ENCODE assay signal across 1 cellular context in the genomic region with DNA sequence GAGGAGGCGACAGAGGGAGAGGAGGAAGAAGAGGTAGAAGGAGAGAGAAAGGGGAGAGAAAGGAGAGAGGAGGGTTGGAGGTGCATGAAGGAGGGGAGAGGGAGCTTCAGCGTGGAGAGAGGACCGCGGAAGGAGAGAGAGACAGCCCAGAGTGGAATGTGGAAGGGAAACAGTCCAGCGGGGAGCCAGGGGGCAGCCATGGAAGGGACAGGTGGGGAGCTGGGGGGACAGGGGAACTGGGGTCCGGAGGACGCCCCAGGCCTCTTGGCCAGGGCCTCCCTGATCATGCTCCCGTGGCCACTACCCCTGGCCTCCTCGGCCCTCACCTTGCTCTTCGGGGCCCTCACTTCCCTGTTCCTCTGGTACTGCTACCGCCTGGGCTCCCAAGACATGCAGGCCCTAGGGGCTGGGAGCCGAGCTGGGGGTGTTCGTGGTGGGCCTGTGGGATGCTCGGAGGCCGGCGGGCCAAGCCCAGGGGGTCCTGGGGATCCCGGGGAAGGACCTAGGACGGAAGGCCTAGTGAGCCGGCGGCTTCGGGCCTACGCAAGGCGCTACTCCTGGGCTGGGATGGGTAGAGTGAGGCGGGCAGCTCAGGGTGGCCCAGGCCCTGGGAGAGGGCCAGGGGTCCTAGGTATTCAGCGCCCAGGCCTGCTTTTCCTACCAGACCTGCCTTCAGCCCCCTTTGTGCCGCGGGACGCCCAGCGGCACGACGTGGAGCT.
TF ChIP-seq lines count a peak whose summit lies in the region.

No MANE protein-coding gene starts in this region.

TF ChIP-seq in HepG2, 621 proteins besides CTCF, POLR2A, EP300 and RAD21 (continued from another document and continues in another):
- TF ChIP-seq, protein P1, sequence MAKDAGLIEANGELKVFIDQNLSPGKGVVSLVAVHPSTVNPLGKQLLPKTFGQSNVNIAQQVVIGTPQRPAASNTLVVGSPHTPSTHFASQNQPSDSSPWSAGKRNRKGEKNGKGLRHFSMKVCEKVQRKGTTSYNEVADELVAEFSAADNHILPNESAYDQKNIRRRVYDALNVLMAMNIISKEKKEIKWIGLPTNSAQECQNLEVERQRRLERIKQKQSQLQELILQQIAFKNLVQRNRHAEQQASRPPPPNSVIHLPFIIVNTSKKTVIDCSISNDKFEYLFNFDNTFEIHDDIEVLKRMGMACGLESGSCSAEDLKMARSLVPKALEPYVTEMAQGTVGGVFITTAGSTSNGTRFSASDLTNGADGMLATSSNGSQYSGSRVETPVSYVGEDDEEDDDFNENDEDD (CRISPR knock-in tag; IDR thresholded peaks at IDR 0.05; ENCODE audit: borderline replicate concordance), result no peak
- TF ChIP-seq TSC22D2 (CRISPR knock-in tag; IDR thresholded peaks at IDR 0.05; ENCODE audit: borderline replicate concordance), result no peak
- TF ChIP-seq ZC3H4 (CRISPR knock-in tag; IDR thresholded peaks at IDR 0.05; ENCODE audit: borderline replicate concordance), result no peak
- TF ChIP-seq, protein P2, sequence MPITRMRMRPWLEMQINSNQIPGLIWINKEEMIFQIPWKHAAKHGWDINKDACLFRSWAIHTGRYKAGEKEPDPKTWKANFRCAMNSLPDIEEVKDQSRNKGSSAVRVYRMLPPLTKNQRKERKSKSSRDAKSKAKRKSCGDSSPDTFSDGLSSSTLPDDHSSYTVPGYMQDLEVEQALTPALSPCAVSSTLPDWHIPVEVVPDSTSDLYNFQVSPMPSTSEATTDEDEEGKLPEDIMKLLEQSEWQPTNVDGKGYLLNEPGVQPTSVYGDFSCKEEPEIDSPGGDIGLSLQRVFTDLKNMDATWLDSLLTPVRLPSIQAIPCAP (CRISPR knock-in tag; IDR thresholded peaks at IDR 0.05; ENCODE audit: low read depth), result no peak
- TF ChIP-seq ZBTB20 (CRISPR knock-in tag; IDR thresholded peaks at IDR 0.05; ENCODE audit: borderline replicate concordance, low read depth), result no peak; the same call in 1 of the 2 replicates
- TF ChIP-seq, protein P3, sequence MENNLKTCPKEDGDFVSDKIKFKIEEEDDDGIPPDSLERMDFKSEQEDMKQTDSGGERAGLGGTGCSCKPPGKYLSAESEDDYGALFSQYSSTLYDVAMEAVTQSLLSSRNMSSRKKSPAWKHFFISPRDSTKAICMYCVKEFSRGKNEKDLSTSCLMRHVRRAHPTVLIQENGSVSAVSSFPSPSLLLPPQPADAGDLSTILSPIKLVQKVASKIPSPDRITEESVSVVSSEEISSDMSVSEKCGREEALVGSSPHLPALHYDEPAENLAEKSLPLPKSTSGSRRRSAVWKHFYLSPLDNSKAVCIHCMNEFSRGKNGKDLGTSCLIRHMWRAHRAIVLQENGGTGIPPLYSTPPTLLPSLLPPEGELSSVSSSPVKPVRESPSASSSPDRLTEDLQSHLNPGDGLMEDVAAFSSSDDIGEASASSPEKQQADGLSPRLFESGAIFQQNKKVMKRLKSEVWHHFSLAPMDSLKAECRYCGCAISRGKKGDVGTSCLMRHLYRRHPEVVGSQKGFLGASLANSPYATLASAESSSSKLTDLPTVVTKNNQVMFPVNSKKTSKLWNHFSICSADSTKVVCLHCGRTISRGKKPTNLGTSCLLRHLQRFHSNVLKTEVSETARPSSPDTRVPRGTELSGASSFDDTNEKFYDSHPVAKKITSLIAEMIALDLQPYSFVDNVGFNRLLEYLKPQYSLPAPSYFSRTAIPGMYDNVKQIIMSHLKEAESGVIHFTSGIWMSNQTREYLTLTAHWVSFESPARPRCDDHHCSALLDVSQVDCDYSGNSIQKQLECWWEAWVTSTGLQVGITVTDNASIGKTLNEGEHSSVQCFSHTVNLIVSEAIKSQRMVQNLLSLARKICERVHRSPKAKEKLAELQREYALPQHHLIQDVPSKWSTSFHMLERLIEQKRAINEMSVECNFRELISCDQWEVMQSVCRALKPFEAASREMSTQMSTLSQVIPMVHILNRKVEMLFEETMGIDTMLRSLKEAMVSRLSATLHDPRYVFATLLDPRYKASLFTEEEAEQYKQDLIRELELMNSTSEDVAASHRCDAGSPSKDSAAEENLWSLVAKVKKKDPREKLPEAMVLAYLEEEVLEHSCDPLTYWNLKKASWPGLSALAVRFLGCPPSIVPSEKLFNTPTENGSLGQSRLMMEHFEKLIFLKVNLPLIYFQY (CRISPR knock-in tag; IDR thresholded peaks at IDR 0.05; ENCODE audit: borderline replicate concordance), result no peak
- no peak; the same call in 1 of the 2 replicates for TF ChIP-seq ZSCAN25 (CRISPR knock-in tag; IDR thresholded peaks at IDR 0.05)
- TF ChIP-seq PRMT3 (CRISPR knock-in tag; IDR thresholded peaks at IDR 0.05; ENCODE audit: borderline replicate concordance, low read depth), result no peak
- no peak for TF ChIP-seq ZNF329 (CRISPR knock-in tag; IDR thresholded peaks at IDR 0.05; ENCODE audit: low read depth)
- no peak for TF ChIP-seq ZNF850 (CRISPR knock-in tag; conservative IDR thresholded peaks at IDR 0.05)
- 0 out of 2 replicates have a peak, but pooled peaks have one; percentile 50 for TF ChIP-seq PCBP1 (IDR thresholded peaks at IDR 0.05; ENCODE audit: borderline replicate concordance, low read depth, low read length)
- no peak for TF ChIP-seq GATAD1 (CRISPR knock-in tag; IDR thresholded peaks at IDR 0.05)
- no peak for TF ChIP-seq ZBTB21 (CRISPR knock-in tag; IDR thresholded peaks at IDR 0.05)
- no peak; the same call in 1 of the 2 replicates for TF ChIP-seq ZBTB7A (CRISPR knock-in tag; IDR thresholded peaks at IDR 0.05)
- peak; percentile 61; the same call in 1 of the 2 replicates for TF ChIP-seq CBFB (CRISPR knock-in tag; IDR thresholded peaks at IDR 0.05)
- TF ChIP-seq, protein P4, sequence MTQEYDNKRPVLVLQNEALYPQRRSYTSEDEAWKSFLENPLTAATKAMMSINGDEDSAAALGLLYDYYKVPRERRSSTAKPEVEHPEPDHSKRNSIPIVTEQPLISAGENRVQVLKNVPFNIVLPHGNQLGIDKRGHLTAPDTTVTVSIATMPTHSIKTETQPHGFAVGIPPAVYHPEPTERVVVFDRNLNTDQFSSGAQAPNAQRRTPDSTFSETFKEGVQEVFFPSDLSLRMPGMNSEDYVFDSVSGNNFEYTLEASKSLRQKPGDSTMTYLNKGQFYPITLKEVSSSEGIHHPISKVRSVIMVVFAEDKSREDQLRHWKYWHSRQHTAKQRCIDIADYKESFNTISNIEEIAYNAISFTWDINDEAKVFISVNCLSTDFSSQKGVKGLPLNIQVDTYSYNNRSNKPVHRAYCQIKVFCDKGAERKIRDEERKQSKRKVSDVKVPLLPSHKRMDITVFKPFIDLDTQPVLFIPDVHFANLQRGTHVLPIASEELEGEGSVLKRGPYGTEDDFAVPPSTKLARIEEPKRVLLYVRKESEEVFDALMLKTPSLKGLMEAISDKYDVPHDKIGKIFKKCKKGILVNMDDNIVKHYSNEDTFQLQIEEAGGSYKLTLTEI (CRISPR knock-in tag; conservative IDR thresholded peaks at IDR 0.05), result no peak
- TF ChIP-seq MAFF (IDR thresholded peaks at IDR 0.05; ENCODE audit: low read depth, low read length), result no peak
- TF ChIP-seq RBAK (CRISPR knock-in tag; IDR thresholded peaks at IDR 0.05), result no peak
- TF ChIP-seq ZNF350 (CRISPR knock-in tag; IDR thresholded peaks at IDR 0.05; ENCODE audit: borderline replicate concordance, low read depth), result no peak
- TF ChIP-seq CENPX (CRISPR knock-in tag; IDR thresholded peaks at IDR 0.05), result no peak
- TF ChIP-seq NFYB (CRISPR knock-in tag; IDR thresholded peaks at IDR 0.05), result no peak
- no peak for TF ChIP-seq ZSCAN22 (CRISPR knock-in tag; IDR thresholded peaks at IDR 0.05)
- TF ChIP-seq ONECUT2 (CRISPR knock-in tag; IDR thresholded peaks at IDR 0.05), result no peak
- no peak for TF ChIP-seq JUN (CRISPR knock-in tag; IDR thresholded peaks at IDR 0.05)
- TF ChIP-seq, protein P5, sequence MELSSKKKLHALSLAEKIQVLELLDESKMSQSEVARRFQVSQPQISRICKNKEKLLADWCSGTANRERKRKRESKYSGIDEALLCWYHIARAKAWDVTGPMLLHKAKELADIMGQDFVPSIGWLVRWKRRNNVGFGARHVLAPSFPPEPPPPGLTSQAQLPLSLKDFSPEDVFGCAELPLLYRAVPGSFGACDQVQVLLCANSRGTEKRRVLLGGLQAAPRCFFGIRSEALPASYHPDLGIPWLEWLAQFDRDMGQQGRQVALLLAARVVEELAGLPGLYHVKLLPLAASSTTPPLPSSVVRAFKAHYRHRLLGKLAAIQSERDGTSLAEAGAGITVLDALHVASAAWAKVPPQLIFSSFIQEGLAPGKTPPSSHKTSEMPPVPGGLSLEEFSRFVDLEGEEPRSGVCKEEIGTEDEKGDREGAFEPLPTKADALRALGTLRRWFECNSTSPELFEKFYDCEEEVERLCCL (CRISPR knock-in tag; IDR thresholded peaks at IDR 0.05; ENCODE audit: borderline replicate concordance), result no peak
- no peak for TF ChIP-seq TAF15 (IDR thresholded peaks at IDR 0.05; ENCODE audit: low read depth, low read length, poor library complexity, severe bottlenecking)
- TF ChIP-seq RELA (CRISPR knock-in tag; IDR thresholded peaks at IDR 0.05), result no peak
- TF ChIP-seq, protein P6, sequence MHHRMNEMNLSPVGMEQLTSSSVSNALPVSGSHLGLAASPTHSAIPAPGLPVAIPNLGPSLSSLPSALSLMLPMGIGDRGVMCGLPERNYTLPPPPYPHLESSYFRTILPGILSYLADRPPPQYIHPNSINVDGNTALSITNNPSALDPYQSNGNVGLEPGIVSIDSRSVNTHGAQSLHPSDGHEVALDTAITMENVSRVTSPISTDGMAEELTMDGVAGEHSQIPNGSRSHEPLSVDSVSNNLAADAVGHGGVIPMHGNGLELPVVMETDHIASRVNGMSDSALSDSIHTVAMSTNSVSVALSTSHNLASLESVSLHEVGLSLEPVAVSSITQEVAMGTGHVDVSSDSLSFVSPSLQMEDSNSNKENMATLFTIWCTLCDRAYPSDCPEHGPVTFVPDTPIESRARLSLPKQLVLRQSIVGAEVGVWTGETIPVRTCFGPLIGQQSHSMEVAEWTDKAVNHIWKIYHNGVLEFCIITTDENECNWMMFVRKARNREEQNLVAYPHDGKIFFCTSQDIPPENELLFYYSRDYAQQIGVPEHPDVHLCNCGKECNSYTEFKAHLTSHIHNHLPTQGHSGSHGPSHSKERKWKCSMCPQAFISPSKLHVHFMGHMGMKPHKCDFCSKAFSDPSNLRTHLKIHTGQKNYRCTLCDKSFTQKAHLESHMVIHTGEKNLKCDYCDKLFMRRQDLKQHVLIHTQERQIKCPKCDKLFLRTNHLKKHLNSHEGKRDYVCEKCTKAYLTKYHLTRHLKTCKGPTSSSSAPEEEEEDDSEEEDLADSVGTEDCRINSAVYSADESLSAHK (CRISPR knock-in tag; IDR thresholded peaks at IDR 0.05; ENCODE audit: borderline replicate concordance), result no peak
- TF ChIP-seq ZMAT3 (CRISPR knock-in tag; conservative IDR thresholded peaks at IDR 0.05), result 0 out of 2 replicates have a peak, but pooled peaks have one; percentile 45
- TF ChIP-seq FOXA3 (CRISPR knock-in tag; IDR thresholded peaks at IDR 0.05), result no peak
- 0 out of 2 replicates have a peak, but pooled peaks have one; percentile 10 for TF ChIP-seq ZNF180 (CRISPR knock-in tag; IDR thresholded peaks at IDR 0.05; ENCODE audit: borderline replicate concordance, low read depth)
- no peak for TF ChIP-seq POLR2AphosphoS2 (IDR thresholded peaks at IDR 0.05; ENCODE audit: low read depth, low read length)
- 0 out of 2 replicates have a peak, but pooled peaks have one; percentile 26 for TF ChIP-seq CBX5 (CRISPR knock-in tag; IDR thresholded peaks at IDR 0.05; ENCODE audit: borderline replicate concordance)
- TF ChIP-seq, protein P7, sequence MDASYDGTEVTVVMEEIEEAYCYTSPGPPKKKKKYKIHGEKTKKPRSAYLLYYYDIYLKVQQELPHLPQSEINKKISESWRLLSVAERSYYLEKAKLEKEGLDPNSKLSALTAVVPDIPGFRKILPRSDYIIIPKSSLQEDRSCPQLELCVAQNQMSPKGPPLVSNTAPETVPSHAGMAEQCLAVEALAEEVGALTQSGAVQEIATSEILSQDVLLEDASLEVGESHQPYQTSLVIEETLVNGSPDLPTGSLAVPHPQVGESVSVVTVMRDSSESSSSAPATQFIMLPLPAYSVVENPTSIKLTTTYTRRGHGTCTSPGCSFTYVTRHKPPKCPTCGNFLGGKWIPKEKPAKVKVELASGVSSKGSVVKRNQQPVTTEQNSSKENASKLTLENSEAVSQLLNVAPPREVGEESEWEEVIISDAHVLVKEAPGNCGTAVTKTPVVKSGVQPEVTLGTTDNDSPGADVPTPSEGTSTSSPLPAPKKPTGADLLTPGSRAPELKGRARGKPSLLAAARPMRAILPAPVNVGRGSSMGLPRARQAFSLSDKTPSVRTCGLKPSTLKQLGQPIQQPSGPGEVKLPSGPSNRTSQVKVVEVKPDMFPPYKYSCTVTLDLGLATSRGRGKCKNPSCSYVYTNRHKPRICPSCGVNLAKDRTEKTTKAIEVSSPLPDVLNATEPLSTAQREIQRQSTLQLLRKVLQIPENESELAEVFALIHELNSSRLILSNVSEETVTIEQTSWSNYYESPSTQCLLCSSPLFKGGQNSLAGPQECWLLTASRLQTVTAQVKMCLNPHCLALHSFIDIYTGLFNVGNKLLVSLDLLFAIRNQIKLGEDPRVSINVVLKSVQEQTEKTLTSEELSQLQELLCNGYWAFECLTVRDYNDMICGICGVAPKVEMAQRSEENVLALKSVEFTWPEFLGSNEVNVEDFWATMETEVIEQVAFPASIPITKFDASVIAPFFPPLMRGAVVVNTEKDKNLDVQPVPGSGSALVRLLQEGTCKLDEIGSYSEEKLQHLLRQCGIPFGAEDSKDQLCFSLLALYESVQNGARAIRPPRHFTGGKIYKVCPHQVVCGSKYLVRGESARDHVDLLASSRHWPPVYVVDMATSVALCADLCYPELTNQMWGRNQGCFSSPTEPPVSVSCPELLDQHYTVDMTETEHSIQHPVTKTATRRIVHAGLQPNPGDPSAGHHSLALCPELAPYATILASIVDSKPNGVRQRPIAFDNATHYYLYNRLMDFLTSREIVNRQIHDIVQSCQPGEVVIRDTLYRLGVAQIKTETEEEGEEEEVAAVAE (CRISPR knock-in tag; IDR thresholded peaks at IDR 0.05; ENCODE audit: borderline replicate concordance), result no peak
- TF ChIP-seq, protein P8, sequence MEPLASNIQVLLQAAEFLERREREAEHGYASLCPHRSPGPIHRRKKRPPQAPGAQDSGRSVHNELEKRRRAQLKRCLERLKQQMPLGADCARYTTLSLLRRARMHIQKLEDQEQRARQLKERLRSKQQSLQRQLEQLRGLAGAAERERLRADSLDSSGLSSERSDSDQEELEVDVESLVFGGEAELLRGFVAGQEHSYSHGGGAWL (CRISPR knock-in tag; IDR thresholded peaks at IDR 0.05), result peak; percentile 40; the same call in 1 of the 2 replicates
- no peak for TF ChIP-seq PTBP1 (IDR thresholded peaks at IDR 0.05; ENCODE audit: low read depth, low read length, poor library complexity, severe bottlenecking)
- no peak for TF ChIP-seq ZNF432 (CRISPR knock-in tag; IDR thresholded peaks at IDR 0.05; ENCODE audit: borderline replicate concordance)
- no peak for TF ChIP-seq ZNF629 (CRISPR knock-in tag; conservative IDR thresholded peaks at IDR 0.05)
- TF ChIP-seq, protein P9, sequence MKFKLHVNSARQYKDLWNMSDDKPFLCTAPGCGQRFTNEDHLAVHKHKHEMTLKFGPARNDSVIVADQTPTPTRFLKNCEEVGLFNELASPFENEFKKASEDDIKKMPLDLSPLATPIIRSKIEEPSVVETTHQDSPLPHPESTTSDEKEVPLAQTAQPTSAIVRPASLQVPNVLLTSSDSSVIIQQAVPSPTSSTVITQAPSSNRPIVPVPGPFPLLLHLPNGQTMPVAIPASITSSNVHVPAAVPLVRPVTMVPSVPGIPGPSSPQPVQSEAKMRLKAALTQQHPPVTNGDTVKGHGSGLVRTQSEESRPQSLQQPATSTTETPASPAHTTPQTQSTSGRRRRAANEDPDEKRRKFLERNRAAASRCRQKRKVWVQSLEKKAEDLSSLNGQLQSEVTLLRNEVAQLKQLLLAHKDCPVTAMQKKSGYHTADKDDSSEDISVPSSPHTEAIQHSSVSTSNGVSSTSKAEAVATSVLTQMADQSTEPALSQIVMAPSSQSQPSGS (CRISPR knock-in tag; IDR thresholded peaks at IDR 0.05), result peak; percentile 25; the same call in 1 of the 2 replicates
